ENCODE assay signal across 29 cellular contexts in genomic region chr3:72342450-72342849, GRCh38.
DNase-seq lines count a peak whose midpoint lies in the region; ATAC-seq lines count a peak whose summit lies in the region.
"Had no signal": no experiment of that assay in that cellular context is flagged by ENCODE, and none has a peak within 500 bp of the region (broad histone marks: within the 10 kb centered on the region; RNA-seq: fewer than 3 reads in every experiment).

No MANE protein-coding gene starts in this region.

- no peak overlapping the region for H3K27ac ChIP-seq in naive thymus-derived CD4-positive, alpha-beta T cell (ENCODE audit: low read depth, low read length)
- H3K27ac ChIP-seq: 22Rv1, gastrocnemius medialis, hepatocyte, neutrophil, prostate gland, SJCRH30, thoracic aorta had no signal

- ATAC-seq in stimulated activated naive CD8-positive, alpha-beta T cell treated with anti-CD3 and anti-CD28 coated beads, Interleukin-15, Interleukin-2, amounts not matched to agents 100 U/mL and 50 U/mL, for 24 hours, result no peak
- no peak for ATAC-seq in naive thymus-derived CD4-positive, alpha-beta T cell
- ATAC-seq in GM21381 (IDR thresholded peaks at IDR 0.05; ENCODE audit: unreplicated experiment) (no peak), HG03097 (IDR thresholded peaks at IDR 0.05; ENCODE audit: low FRiP score, unreplicated experiment) (no peak)
- ATAC-seq: gastrocnemius medialis, left colon had no signal

- peak overlapping the region; percentile 77 for H3K27ac Mint-ChIP-seq in T-helper 1 cell treated with Interleukin-12 subunit alpha and Interleukin-12 subunit beta and Interleukin-4 antibody, amounts not matched to agents 30 μg/mL and 1 μg/mL, for 36 hours
- H3K27ac Mint-ChIP-seq in stimulated activated naive CD8-positive, alpha-beta T cell treated with anti-CD3 and anti-CD28 coated beads, Interleukin-15, Interleukin-2, amounts not matched to agents 100 ng/mL and 50 ng/mL, for 24 hours, result peak overlapping the region; percentile 32
- H3K27ac Mint-ChIP-seq in naive thymus-derived CD4-positive, alpha-beta T cell, result peak overlapping the region in 8 of 9 donors; percentile 9 to 90 (median 80)

- H3K4me1 Mint-ChIP-seq in T-helper 1 cell treated with Interleukin-12 subunit alpha and Interleukin-12 subunit beta and Interleukin-4 antibody, amounts not matched to agents 30 μg/mL and 1 μg/mL, for 36 hours (ENCODE audit: low read depth), result peaks cover 51% of the 10 kb centered on the region
- H3K4me1 Mint-ChIP-seq in stimulated activated naive CD8-positive, alpha-beta T cell treated with anti-CD3 and anti-CD28 coated beads, Interleukin-15, Interleukin-2, amounts not matched to agents 100 ng/mL and 50 ng/mL, for 24 hours (ENCODE audit: low read depth), result peaks cover 69% of the 10 kb centered on the region
- H3K4me1 Mint-ChIP-seq in naive thymus-derived CD4-positive, alpha-beta T cell, result peaks cover 33 to 57% (median 54%) of the 10 kb centered on the region in 7 donors

- no peak overlapping the region for H3K4me3 Mint-ChIP-seq in T-helper 1 cell treated with Interleukin-12 subunit alpha and Interleukin-12 subunit beta and Interleukin-4 antibody, amounts not matched to agents 30 μg/mL and 1 μg/mL, for 36 hours
- H3K4me3 Mint-ChIP-seq in stimulated activated naive CD8-positive, alpha-beta T cell treated with anti-CD3 and anti-CD28 coated beads, Interleukin-15, Interleukin-2, amounts not matched to agents 100 ng/mL and 50 ng/mL, for 24 hours, result no peak overlapping the region
- H3K4me3 Mint-ChIP-seq in naive thymus-derived CD4-positive, alpha-beta T cell, result peak overlapping the region in 1 of 10 donors; percentile 25
- H3K4me3 Mint-ChIP-seq: central memory CD8-positive, alpha-beta T cell had no signal

- no peaks in the 10 kb centered on the region for H3K36me3 ChIP-seq in naive thymus-derived CD4-positive, alpha-beta T cell (ENCODE audit: control insufficient read depth in 2 of 3, insufficient read depth in 3 of 3, low read length in 3 of 3)
- H3K36me3 ChIP-seq: gastrocnemius medialis, HAP-1, neutrophil, prostate gland, SJCRH30, thoracic aorta, uterus had no signal

- H3K4me3 ChIP-seq in naive thymus-derived CD4-positive, alpha-beta T cell (ENCODE audit: low read length), result no peak overlapping the region
- H3K4me3 ChIP-seq: gastrocnemius medialis, HAP-1, hepatocyte, prostate gland, SJCRH30, thoracic aorta, uterus had no signal

- CTCF ChIA-PET in naive thymus-derived CD4-positive, alpha-beta T cell (lab: Charles Lee), result no interaction called here

- peaks cover 3 to 47% of the 10 kb centered on the region in 2 donors for H3K4me1 ChIP-seq in naive thymus-derived CD4-positive, alpha-beta T cell (ENCODE audit: control insufficient read depth in 2 of 2, insufficient read depth in 2 of 2, low read length in 2 of 2)
- H3K4me1 ChIP-seq: gastrocnemius medialis, HAP-1 had no signal

- H3K27me3 Mint-ChIP-seq in T-helper 1 cell treated with Interleukin-12 subunit alpha and Interleukin-12 subunit beta and Interleukin-4 antibody, amounts not matched to agents 30 μg/mL and 1 μg/mL, for 36 hours (ENCODE audit: low read depth), result no peaks in the 10 kb centered on the region
- H3K27me3 Mint-ChIP-seq in stimulated activated naive CD8-positive, alpha-beta T cell treated with anti-CD3 and anti-CD28 coated beads, Interleukin-15, Interleukin-2, amounts not matched to agents 100 ng/mL and 50 ng/mL, for 24 hours, result no peaks in the 10 kb centered on the region
- no peaks in the 10 kb centered on the region for H3K27me3 Mint-ChIP-seq in naive thymus-derived CD4-positive, alpha-beta T cell
- H3K27me3 Mint-ChIP-seq: CD8-positive, alpha-beta memory T cell; central memory CD8-positive, alpha-beta T cell had no signal

- no peaks in the 10 kb centered on the region for H3K9me3 ChIP-seq in naive thymus-derived CD4-positive, alpha-beta T cell (ENCODE audit: control insufficient read depth in 2 of 3, low read length in 3 of 3)
- H3K9me3 ChIP-seq: gastrocnemius medialis, HAP-1, neutrophil, prostate gland, SJCRH30, thoracic aorta, uterus had no signal

- H3K27me3 ChIP-seq in naive thymus-derived CD4-positive, alpha-beta T cell (ENCODE audit: control insufficient read depth in 2 of 2, insufficient read depth in 2 of 2, low read length in 2 of 2), result no peaks in the 10 kb centered on the region
- H3K27me3 ChIP-seq: gastrocnemius medialis, hepatocyte, neutrophil, SJCRH30, uterus had no signal

- H3K36me3 Mint-ChIP-seq in T-helper 1 cell treated with Interleukin-12 subunit alpha and Interleukin-12 subunit beta and Interleukin-4 antibody, amounts not matched to agents 30 μg/mL and 1 μg/mL, for 36 hours (ENCODE audit: low read depth), result peaks cover 2% of the 10 kb centered on the region
- no peaks in the 10 kb centered on the region for H3K36me3 Mint-ChIP-seq in stimulated activated naive CD8-positive, alpha-beta T cell treated with anti-CD3 and anti-CD28 coated beads, Interleukin-15, Interleukin-2, amounts not matched to agents 100 ng/mL and 50 ng/mL, for 24 hours (ENCODE audit: low read depth)
- no peaks in the 10 kb centered on the region for H3K36me3 Mint-ChIP-seq in naive thymus-derived CD4-positive, alpha-beta T cell
- H3K36me3 Mint-ChIP-seq: CD8-positive, alpha-beta memory T cell had no signal

- no peaks in the 10 kb centered on the region for H3K9me3 Mint-ChIP-seq in T-helper 1 cell treated with Interleukin-12 subunit alpha and Interleukin-12 subunit beta and Interleukin-4 antibody, amounts not matched to agents 30 μg/mL and 1 μg/mL, for 36 hours
- H3K9me3 Mint-ChIP-seq in stimulated activated naive CD8-positive, alpha-beta T cell treated with anti-CD3 and anti-CD28 coated beads, Interleukin-15, Interleukin-2, amounts not matched to agents 100 ng/mL and 50 ng/mL, for 24 hours, result no peaks in the 10 kb centered on the region
- no peaks in the 10 kb centered on the region for H3K9me3 Mint-ChIP-seq in naive thymus-derived CD4-positive, alpha-beta T cell
- H3K9me3 Mint-ChIP-seq: CD8-positive, alpha-beta memory T cell; central memory CD8-positive, alpha-beta T cell had no signal

- intact Hi-C loops in naive thymus-derived CD4-positive, alpha-beta T cell (cut with micrococcal nuclease), result loop anchor here (2.0 to 10.0 kb wide), 5 partner anchors 35 to 618 kb away; partner anchors contain the start of genes EIF4E3 (in 2 of the 2) and RYBP (in 1 of the 2)

- DNase-seq in T-helper 1 cell (no peak), NCI-H446 (lab: John Stamatoyannopoulos, UW) (no peak)
- no peak for DNase-seq in stimulated activated naive CD8-positive, alpha-beta T cell treated with anti-CD3 and anti-CD28 coated beads, Interleukin-15, Interleukin-2, amounts not matched to agents 100 U/mL and 50 U/mL, for 24 hours
- DNase-seq in naive thymus-derived CD4-positive, alpha-beta T cell, result no peak
- DNase-seq: activated CD4-positive, alpha-beta T cell treated with anti-CD3 and anti-CD28 coated beads for 1 hour; activated gamma-delta T cell; CD8-positive, alpha-beta memory T cell; DMS153; gastrocnemius medialis; KG1; left colon; MM.1S; NCI-H2081; NCI-H2227 treated with DMSO at 0.1 percent for 48 hours; NCI-H69; stimulated activated naive CD4-positive, alpha-beta T cell treated with Interleukin-2 at 50 U/mL for 16 hours had no signal

- POLR2A ChIA-PET in naive thymus-derived CD4-positive, alpha-beta T cell (lab: Charles Lee), result interaction anchor here (1.1 kb wide), 3 partner anchors 27 to 619 kb away, joined by 3 to 4 read pairs (median 3); no protein-coding TSS in a partner anchor
